ENCODE assay signal across 8 cellular contexts in the genomic region with DNA sequence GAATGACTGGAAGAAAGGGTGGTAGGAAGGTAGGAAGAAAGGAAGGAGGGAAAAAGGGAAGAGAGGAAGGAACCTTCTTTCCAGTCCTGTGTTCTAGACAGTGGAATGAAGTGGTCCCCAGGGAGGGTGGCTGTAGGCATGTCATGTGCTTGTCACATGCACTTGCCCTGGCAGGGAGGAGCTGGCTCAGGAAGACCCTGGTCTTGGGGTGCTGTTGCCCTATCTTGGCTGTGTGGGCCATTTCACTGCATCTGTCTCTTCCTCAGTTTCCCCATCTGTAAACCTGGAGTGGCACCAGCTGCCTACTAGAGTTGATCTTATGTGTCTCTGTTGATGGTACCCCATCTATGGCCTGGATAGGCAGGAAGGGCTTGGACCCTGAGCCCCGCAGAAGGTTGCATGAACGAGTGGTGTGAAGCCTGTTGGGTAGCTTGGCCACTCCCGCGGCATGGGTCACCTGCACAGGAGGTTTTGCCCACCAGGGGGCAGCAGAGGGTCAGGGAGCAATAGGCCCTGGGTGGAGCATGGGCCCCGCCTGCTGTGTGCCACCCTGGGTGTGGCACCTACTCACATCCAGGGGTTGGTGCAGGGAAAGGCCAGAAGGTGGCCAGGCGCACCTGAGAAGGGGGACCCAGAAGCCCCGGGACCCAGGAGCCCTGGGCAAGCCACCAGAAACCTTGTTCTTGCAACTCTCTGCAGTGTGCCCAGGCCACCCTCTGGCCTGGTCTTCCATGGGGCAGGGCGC. TPM values are rescaled to one million over a fixed set of nuclear protein-coding genes. Genes with fewer than 3 reads are reported as not detected.
DNase-seq lines count a peak whose midpoint lies in the region; ATAC-seq lines count a peak whose summit lies in the region.

No MANE protein-coding gene starts in this region.

- peak; percentile 54 for DNase-seq in NK-92 treated with Interleukin-12 subunit alpha and Interleukin-12 subunit beta, amount 100 ng/mL, for 24 hours (lab: John Stamatoyannopoulos, UW)
- DNase-seq in NK-92 (lab: John Stamatoyannopoulos, UW; ENCODE audit: unreplicated experiment) = no peak
- peak; percentile 79 for DNase-seq in RPMI8226
- DNase-seq in activated T-helper 1 cell treated with anti-CD3 and anti-CD28 coated beads, Interleukin-2, amount 50 U/mL, for 16 hours (ENCODE audit: low read depth in 1 of 2, low spot score in 1 of 2) = peak; percentile 64 to 68
- DNase-seq in Right ventricle myocardium inferior (ENCODE audit: missing footprints) = peak; percentile 87
- peak; percentile 58 to 82 for DNase-seq in stimulated activated CD4-positive, alpha-beta T cell treated with anti-CD3 and anti-CD28 coated beads, Interleukin-12 subunit alpha, Interleukin-12 subunit beta, amount 100 ng/mL, for 24 hours (ENCODE audit: low read depth in 2 of 2)
- no peak for DNase-seq in NCI-H2196 (lab: John Stamatoyannopoulos, UW; ENCODE audit: unreplicated experiment)

- ATAC-seq in HG03354 (IDR thresholded peaks at IDR 0.05; ENCODE audit: poor library complexity, severe bottlenecking, unreplicated experiment) (peak; percentile 83), Right ventricle myocardium inferior (peak; percentile 47)

- intact Hi-C loops in Right ventricle myocardium inferior (cut with DNase I) = no loop called here

RNA-seq across cellular contexts. Expression of a gene that starts 25.1 kb away (rescaled TPM):
- 34.8 TPM for total RNA-seq in Right ventricle myocardium inferior

RNA-seq across cellular contexts. Expression of a gene that starts 52.5 kb away (rescaled TPM):
- total RNA-seq in Right ventricle myocardium inferior = not detected

Comparison
In these comparisons a context has a peak if more than half of its experiments do, and no peak if none do; other contexts are left out.
1. DNase-seq: peak in NK-92 treated with Interleukin-12 subunit alpha and Interleukin-12 subunit beta, amount 100 ng/mL, for 24 hours (single experiment), RPMI8226 (single experiment), activated T-helper 1 cell treated with anti-CD3 and anti-CD28 coated beads, Interleukin-2, amount 50 U/mL, for 16 hours (2 of 2), Right ventricle myocardium inferior (single experiment) and stimulated activated CD4-positive, alpha-beta T cell treated with anti-CD3 and anti-CD28 coated beads, Interleukin-12 subunit alpha, Interleukin-12 subunit beta, amount 100 ng/mL, for 24 hours (2 of 2); none in NK-92 (single experiment) and NCI-H2196 (single experiment).